In genomic region chr2:212711851-212712250, GRCh38 we compare ENCODE assay signal across 15 cellular contexts.
DNase-seq lines count a peak whose midpoint lies in the region; TF ChIP-seq lines count a peak whose summit lies in the region.
"Had no signal": no experiment of that assay in that cellular context is flagged by ENCODE, and none has a peak within 500 bp of the region (broad histone marks: within the 10 kb centered on the region; RNA-seq: fewer than 3 reads in every experiment).

No MANE protein-coding gene starts in this region.

- H4K91ac ChIP-seq in mesenchymal stem cell (ENCODE audit: low read length), result no peak overlapping the region

- H3K14ac ChIP-seq in mesenchymal stem cell (ENCODE audit: low read length in 2 of 2), result no peak overlapping the region

- H3K4me1 Mint-ChIP-seq in brain, result peaks cover 17% of the 10 kb centered on the region
- H3K4me1 Mint-ChIP-seq: activated naive CD8-positive, alpha-beta T cell treated with anti-CD3 and anti-CD28 coated beads for 36 hours had no signal

- H3K4ac ChIP-seq in mesenchymal stem cell (ENCODE audit: low read depth in 1 of 2, low read length in 2 of 2), result no peak overlapping the region

- TF ChIP-seq CTCF in brain (conservative IDR thresholded peaks at IDR 0.05), result no peak

- H2AFZ ChIP-seq in mesenchymal stem cell (ENCODE audit: low read depth, low read length), result no peak overlapping the region

- WGBS in mesenchymal stem cell, result no CpG with 5 or more reads among the region's 3 CpGs

- H3K9ac ChIP-seq in mesenchymal stem cell (ENCODE audit: low read length), result peak overlapping the region; percentile 61

- no peak overlapping the region for H4K8ac ChIP-seq in mesenchymal stem cell (ENCODE audit: low read length)

- H3K27me3 Mint-ChIP-seq in brain, result no peaks in the 10 kb centered on the region
- H3K27me3 Mint-ChIP-seq: activated CD4-positive, alpha-beta memory T cell treated with anti-CD3 and anti-CD28 coated beads for 36 hours; activated naive CD8-positive, alpha-beta T cell treated with anti-CD3 and anti-CD28 coated beads for 36 hours; stimulated activated naive CD8-positive, alpha-beta T cell treated with anti-CD3 and anti-CD28 coated beads, Interleukin-15, Interleukin-2, amounts not matched to agents 100 ng/mL and 50 ng/mL, for 24 hours had no signal

- no peak overlapping the region for H2BK5ac ChIP-seq in mesenchymal stem cell (ENCODE audit: low read depth, low read length, poor library complexity, severe bottlenecking)

- H3K27me3 ChIP-seq in mesenchymal stem cell (ENCODE audit: control insufficient read depth in 1 of 2, insufficient read depth in 1 of 2, low read length in 2 of 2), result no peaks in the 10 kb centered on the region
- H3K27me3 ChIP-seq: neutrophil had no signal

- peak overlapping the region; percentile 76 for H3K27ac ChIP-seq in mesenchymal stem cell (ENCODE audit: low read length, poor library complexity, severe bottlenecking)
- H3K27ac ChIP-seq: neutrophil had no signal

- no peaks in the 10 kb centered on the region for H3K36me3 Mint-ChIP-seq in brain
- H3K36me3 Mint-ChIP-seq: activated CD4-positive, alpha-beta memory T cell treated with anti-CD3 and anti-CD28 coated beads for 36 hours; activated naive CD8-positive, alpha-beta T cell treated with anti-CD3 and anti-CD28 coated beads for 36 hours had no signal

- intact Hi-C loops in cardiac septum (cut with DNase I), result no loop called here

- H3K9me3 Mint-ChIP-seq in brain, result no peaks in the 10 kb centered on the region
- H3K9me3 Mint-ChIP-seq: activated CD4-positive, alpha-beta memory T cell treated with anti-CD3 and anti-CD28 coated beads for 36 hours; activated naive CD8-positive, alpha-beta T cell treated with anti-CD3 and anti-CD28 coated beads for 36 hours; stimulated activated naive CD8-positive, alpha-beta T cell treated with anti-CD3 and anti-CD28 coated beads, Interleukin-15, Interleukin-2, amounts not matched to agents 100 ng/mL and 50 ng/mL, for 24 hours had no signal

- H3K9me3 ChIP-seq in mesenchymal stem cell (ENCODE audit: control insufficient read depth, low read length), result no peaks in the 10 kb centered on the region
- H3K9me3 ChIP-seq: neutrophil had no signal

- H2AK5ac ChIP-seq in mesenchymal stem cell (ENCODE audit: low read length, severe bottlenecking), result no peak overlapping the region

- no peak overlapping the region for H2BK12ac ChIP-seq in mesenchymal stem cell (ENCODE audit: low read length in 2 of 2)

- H3K4me3 ChIP-seq in mesenchymal stem cell (ENCODE audit: insufficient read depth in 1 of 2, low read depth in 1 of 2, low read length in 2 of 2), result no peak overlapping the region

- DNase-seq in AG08395 (ENCODE audit: low spot score) (peak; percentile 82), HS-27A (ENCODE audit: low read depth) (peak; percentile 24), mesenchymal stem cell (peak; percentile 51), cardiac septum (ENCODE audit: low spot score) (no peak), iPS-NIHi11 (ENCODE audit: low spot score) (no peak), HuH-7 (ENCODE audit: low spot score) (no peak), DMS79 treated with DMSO at 0.1 percent for 48 hours (lab: John Stamatoyannopoulos, UW) (no peak)
- DNase-seq: activated CD4-positive, alpha-beta memory T cell treated with anti-CD3 and anti-CD28 coated beads for 36 hours; activated naive CD8-positive, alpha-beta T cell treated with anti-CD3 and anti-CD28 coated beads for 36 hours; C1 segment of cervical spinal cord; Karpas-422; NCI-H526 had no signal

- H2BK15ac ChIP-seq in mesenchymal stem cell (ENCODE audit: low read depth, poor library complexity, severe bottlenecking), result no peak overlapping the region

- H3K18ac ChIP-seq in mesenchymal stem cell (ENCODE audit: low read depth in 1 of 2, low read length in 2 of 2), result no peak overlapping the region

- no peaks in the 10 kb centered on the region for H3K79me1 ChIP-seq in mesenchymal stem cell (replicated peaks; ENCODE audit: low read length, poor library complexity, severe bottlenecking)

- H3K27ac Mint-ChIP-seq in brain, result peak overlapping the region in 4 of 5 experiments; percentile 16 to 90 (median 78)
- H3K27ac Mint-ChIP-seq: activated CD4-positive, alpha-beta memory T cell treated with anti-CD3 and anti-CD28 coated beads for 36 hours; activated naive CD8-positive, alpha-beta T cell treated with anti-CD3 and anti-CD28 coated beads for 36 hours; stimulated activated naive CD8-positive, alpha-beta T cell treated with anti-CD3 and anti-CD28 coated beads, Interleukin-15, Interleukin-2, amounts not matched to agents 100 ng/mL and 50 ng/mL, for 24 hours had no signal

- no peaks in the 10 kb centered on the region for H3K4me1 ChIP-seq in mesenchymal stem cell (ENCODE audit: control insufficient read depth, insufficient read depth, low read depth, low read length)

- H3K4me3 Mint-ChIP-seq in brain, result peak overlapping the region in 2 of 5 experiments; percentile 20 to 46
- H3K4me3 Mint-ChIP-seq: activated CD4-positive, alpha-beta memory T cell treated with anti-CD3 and anti-CD28 coated beads for 36 hours; activated naive CD8-positive, alpha-beta T cell treated with anti-CD3 and anti-CD28 coated beads for 36 hours; stimulated activated naive CD8-positive, alpha-beta T cell treated with anti-CD3 and anti-CD28 coated beads, Interleukin-15, Interleukin-2, amounts not matched to agents 100 ng/mL and 50 ng/mL, for 24 hours had no signal

- no peaks in the 10 kb centered on the region for H3K36me3 ChIP-seq in mesenchymal stem cell (ENCODE audit: control insufficient read depth in 1 of 2, insufficient read depth in 2 of 2, low read depth in 1 of 2, low read length in 2 of 2)
- H3K36me3 ChIP-seq: neutrophil had no signal

- H2BK120ac ChIP-seq in mesenchymal stem cell (ENCODE audit: low read depth, low read length), result no peak overlapping the region

- H3K4me2 ChIP-seq in mesenchymal stem cell (ENCODE audit: low read length, poor library complexity, severe bottlenecking), result no peak overlapping the region

- no peak overlapping the region for H3K23ac ChIP-seq in mesenchymal stem cell (ENCODE audit: low read length in 2 of 2)

Comparison
In these comparisons a context has a peak if more than half of its experiments do, and no peak if none do; other contexts are left out.
1. DNase-seq: peak in AG08395 (single experiment), HS-27A (single experiment) and mesenchymal stem cell (single experiment); none in cardiac septum (single experiment), iPS-NIHi11 (single experiment), HuH-7 (single experiment) and DMS79 treated with DMSO at 0.1 percent for 48 hours (single experiment).